8 cellular contexts compared by ENCODE assay signal in the genomic region with DNA sequence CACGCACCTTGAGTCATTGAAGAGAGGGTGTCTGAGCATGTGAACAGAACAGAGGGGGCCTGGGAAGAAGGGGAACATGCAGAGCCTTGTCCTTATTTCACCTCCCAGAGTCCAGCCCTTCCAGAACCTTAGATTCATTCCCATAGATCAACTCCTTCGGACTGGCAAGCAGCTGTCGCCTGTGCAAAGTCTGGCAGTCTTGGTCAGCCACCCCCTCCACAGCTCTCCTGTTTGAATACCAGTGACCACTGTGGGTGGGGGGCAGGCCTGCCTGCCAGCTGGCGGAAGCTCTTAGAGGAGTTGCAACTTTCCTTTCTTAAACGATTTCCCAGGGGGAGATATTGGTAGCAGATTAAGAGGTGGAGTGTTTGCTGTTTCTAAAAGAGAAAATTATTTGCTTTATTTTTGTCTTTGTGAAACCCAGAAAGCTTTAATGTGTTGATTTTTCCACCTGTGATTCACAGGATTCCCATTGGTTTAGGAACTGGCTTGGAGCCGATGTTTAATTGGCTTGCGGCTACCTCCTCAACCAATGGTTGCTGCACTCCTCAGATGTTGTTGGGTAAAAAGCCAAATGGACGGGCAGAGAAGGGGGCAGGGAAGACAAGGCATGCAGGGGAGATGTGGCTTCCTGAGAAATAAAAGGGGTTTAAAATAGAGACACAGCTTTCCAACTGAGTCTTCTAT.
A peak's percentile ranks its signal among the peaks of the same experiment; 100 is the strongest.
DNase-seq lines count a peak whose midpoint lies in the region; ATAC-seq and TF ChIP-seq lines count a peak whose summit lies in the region.

No MANE protein-coding gene starts in this region.

- no peak overlapping the region for H3K56ac ChIP-seq in mesendoderm (ENCODE audit: low read length)

- no peak overlapping the region for H3K23ac ChIP-seq in mesendoderm (ENCODE audit: low read length)

- no peak overlapping the region for H4K5ac ChIP-seq in mesendoderm (ENCODE audit: low read length)

- no CpG with 5 or more reads among the region's 8 CpGs for WGBS in mesendoderm (ENCODE audit: extremely low coverage, insufficient coverage, low lambda C conversion rate)

- no peak overlapping the region for H2BK120ac ChIP-seq in mesendoderm (ENCODE audit: low read depth, low read length)

- no peak overlapping the region for H4K8ac ChIP-seq in mesendoderm (ENCODE audit: low read depth, low read length)

- no peak overlapping the region for H2BK5ac ChIP-seq in mesendoderm (ENCODE audit: low read length)

- ATAC-seq in GM21529 (IDR thresholded peaks at IDR 0.05; ENCODE audit: unreplicated experiment) = no peak

- no peak overlapping the region for H3K9ac ChIP-seq in mesendoderm (ENCODE audit: low read length)

- TF ChIP-seq CTCF in LNCaP clone FGC (IDR thresholded peaks at IDR 0.05; ENCODE audit: control insufficient read depth, extremely low read depth, insufficient read depth) (no peak), astrocyte of the cerebellum (IDR thresholded peaks at IDR 0.05; ENCODE audit: low read depth, low read length, missing control alignments) (no peak)

- no peak overlapping the region for H3K4me3 ChIP-seq in LNCaP clone FGC (ENCODE audit: low read depth, low read length)
- no peak overlapping the region for H3K4me3 ChIP-seq in astrocyte of the cerebellum (ENCODE audit: low read depth, low read length)
- H3K4me3 ChIP-seq in mesendoderm (ENCODE audit: low read length) = no peak overlapping the region

- H3K18ac ChIP-seq in mesendoderm (ENCODE audit: low read length) = no peak overlapping the region

- peaks cover 5% of the 10 kb centered on the region for H3K4me1 ChIP-seq in mesendoderm (ENCODE audit: control insufficient read depth, low read depth, low read length)

- H3K27me3 ChIP-seq in mesendoderm (ENCODE audit: insufficient read depth, low read length, poor library complexity) = no peaks in the 10 kb centered on the region

- no peak overlapping the region for H2AK5ac ChIP-seq in mesendoderm (ENCODE audit: low read length)

- no peaks in the 10 kb centered on the region for H3K79me2 ChIP-seq in mesendoderm (ENCODE audit: control insufficient read depth, insufficient read depth, low read length)

- H3K4ac ChIP-seq in mesendoderm (ENCODE audit: low read depth, low read length) = no peak overlapping the region

- no peak overlapping the region for H3K27ac ChIP-seq in mesendoderm (ENCODE audit: low read depth, low read length)

- DNase-seq in Daoy (ENCODE audit: low read depth) = peak; percentile 61
- DNase-seq in LNCaP clone FGC (ENCODE audit: low read depth) = peak; percentile 26
- peak; percentile 66 for DNase-seq in astrocyte of the cerebellum (ENCODE audit: low read depth)
- DNase-seq in mesendoderm = peak; percentile 85
- DNase-seq in ureter (ENCODE audit: low spot score) = no peak
- no peak for DNase-seq in middle frontal gyrus (ENCODE audit: extremely low spot score, low spot score)
- DNase-seq in NCI-H1105 (lab: John Stamatoyannopoulos, UW) = no peak

- H3K36me3 ChIP-seq in mesendoderm (ENCODE audit: control insufficient read depth, insufficient read depth, low read length) = no peaks in the 10 kb centered on the region

- no peak overlapping the region for H3K4me2 ChIP-seq in mesendoderm (ENCODE audit: low read length)

- no peaks in the 10 kb centered on the region for H3K79me1 ChIP-seq in mesendoderm (ENCODE audit: low read length)

- in situ Hi-C loops in astrocyte of the cerebellum (cut with HindIII; ENCODE audit: low sequenced_read_pairs) = no loop called here

- H2BK15ac ChIP-seq in mesendoderm (replicated peaks; ENCODE audit: low read depth) = no peak overlapping the region

Comparison
In these comparisons a context has a peak if more than half of its experiments do, and no peak if none do; other contexts are left out.
1. DNase-seq: peak in Daoy (single experiment), LNCaP clone FGC (single experiment), astrocyte of the cerebellum (single experiment) and mesendoderm (single experiment); none in ureter (single experiment), middle frontal gyrus (single experiment) and NCI-H1105 (single experiment).